Comparison of ENCODE assay signal across 23 cellular contexts in the genomic region with DNA sequence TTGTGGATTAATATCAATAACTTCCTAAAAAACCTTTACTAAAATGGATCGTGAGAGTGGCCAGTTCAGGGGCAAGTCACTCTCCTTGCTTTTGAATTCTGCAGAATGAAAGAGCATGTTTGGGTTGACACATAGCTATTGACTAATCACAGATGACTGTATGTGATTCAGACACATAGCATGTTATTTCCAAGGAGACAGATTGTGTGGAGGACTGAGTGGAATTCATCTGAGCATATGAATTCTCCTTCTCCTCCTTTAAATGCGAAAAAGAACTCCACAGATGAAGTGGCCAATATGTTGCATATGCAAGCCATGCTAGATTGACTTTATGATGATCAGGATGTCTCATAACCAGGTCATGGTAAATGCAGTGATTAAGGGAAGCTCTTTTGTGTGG.
DNase-seq lines count a peak whose midpoint lies in the region; ATAC-seq and TF ChIP-seq lines count a peak whose summit lies in the region.
"Had no signal": no experiment of that assay in that cellular context is flagged by ENCODE, and none has a peak within 500 bp of the region (broad histone marks: within the 10 kb centered on the region; RNA-seq: fewer than 3 reads in every experiment).

No MANE protein-coding gene starts in this region.

- H3K4me1 ChIP-seq in ACC112 (ENCODE audit: control insufficient read depth, insufficient read depth, low read length, unreplicated experiment) (no peaks in the 10 kb centered on the region), adipocyte (ENCODE audit: control insufficient read depth, insufficient read depth, low read length) (peaks cover 19% of the 10 kb centered on the region)
- H3K4me1 ChIP-seq: psoas muscle, upper lobe of right lung had no signal

- H3K27me3 ChIP-seq in ACC112 (ENCODE audit: insufficient read depth, low read length): no peaks in the 10 kb centered on the region
- H3K27me3 ChIP-seq in adipocyte (replicated peaks; ENCODE audit: control insufficient read depth, insufficient read depth, low read length): no peaks in the 10 kb centered on the region
- H3K27me3 ChIP-seq: upper lobe of right lung had no signal

- no peaks in the 10 kb centered on the region for H3K79me2 ChIP-seq in ACC112 (ENCODE audit: control insufficient read depth, insufficient read depth, low read length, unreplicated experiment)

- peaks cover 13% of the 10 kb centered on the region for H3K9me3 ChIP-seq in adipocyte (ENCODE audit: control insufficient read depth, low read length)
- H3K9me3 ChIP-seq: psoas muscle had no signal

- H3K9ac ChIP-seq in adipocyte (ENCODE audit: low read length): no peak overlapping the region

- DNase-seq in HCEC 1CT (peak; percentile 24), adipocyte (ENCODE audit: low read depth) (peak; percentile 89), fibroblast of the aortic adventitia (ENCODE audit: low read depth) (peak; percentile 45), hypothalamus (lab: John Stamatoyannopoulos, UW) (no peak), GM19238 (ENCODE audit: insufficient read length, low spot score) (no peak)
- DNase-seq: 8988T; activated CD4-positive, alpha-beta T cell treated with anti-CD3 and anti-CD28 coated beads, Interleukin-2, amount 50 U/mL, for 48 hours; activated naive CD8-positive, alpha-beta T cell treated with anti-CD3 and anti-CD28 coated beads for 36 hours; activated T-cell treated with anti-CD3 and anti-CD28 coated beads, Interleukin-2, amount 50 U/mL, for 1 hour; cerebellar nuclear complex; glutamatergic neuron; H7; MM.1S; natural killer cell; NCI-H187; psoas muscle; stimulated activated CD4-positive, alpha-beta T cell treated with anti-CD3 and anti-CD28 coated beads, Interleukin-15, amount 100 ng/mL, for 24 hours; stimulated activated naive CD8-positive, alpha-beta T cell treated with anti-CD3 and anti-CD28 coated beads, Interleukin-15, Interleukin-2, amounts not matched to agents 100 U/mL and 50 U/mL, for 24 hours; upper lobe of right lung had no signal

- H3K4me3 ChIP-seq in ACC112 (ENCODE audit: low read depth, low read length): no peak overlapping the region
- no peak overlapping the region for H3K4me3 ChIP-seq in adipocyte (ENCODE audit: low read length)
- no peak overlapping the region for H3K4me3 ChIP-seq in fibroblast of the aortic adventitia (ENCODE audit: low read depth, low read length)
- H3K4me3 ChIP-seq: psoas muscle, SK-N-MC, upper lobe of right lung had no signal

- ATAC-seq in GM18909 (IDR thresholded peaks at IDR 0.05; ENCODE audit: poor library complexity, unreplicated experiment) (no peak), HG03565 (IDR thresholded peaks at IDR 0.05; ENCODE audit: unreplicated experiment) (no peak)
- ATAC-seq: natural killer cell; psoas muscle; stimulated activated naive CD8-positive, alpha-beta T cell treated with anti-CD3 and anti-CD28 coated beads, Interleukin-15, Interleukin-2, amounts not matched to agents 100 U/mL and 50 U/mL, for 24 hours; upper lobe of right lung had no signal

- peak overlapping the region; percentile 59 for H3K27ac ChIP-seq in ACC112 (ENCODE audit: low read depth, low read length)
- H3K27ac ChIP-seq: psoas muscle, SK-N-MC, upper lobe of right lung had no signal

- no peaks in the 10 kb centered on the region for H3K36me3 ChIP-seq in ACC112 (ENCODE audit: insufficient read depth, low read length)
- no peaks in the 10 kb centered on the region for H3K36me3 ChIP-seq in adipocyte (ENCODE audit: control insufficient read depth, insufficient read depth, low read length, severe bottlenecking)
- H3K36me3 ChIP-seq: upper lobe of right lung had no signal

- TF ChIP-seq CTCF in fibroblast of the aortic adventitia (IDR thresholded peaks at IDR 0.05; ENCODE audit: insufficient read depth, low read length): no peak

- H2AFZ ChIP-seq in ACC112 (ENCODE audit: low read length, unreplicated experiment): no peak overlapping the region

Comparison
In these comparisons a context has a peak if more than half of its experiments do, and no peak if none do; other contexts are left out.
1. DNase-seq: peak in HCEC 1CT (single experiment), adipocyte (single experiment) and fibroblast of the aortic adventitia (single experiment); none in hypothalamus (0 of 51) and GM19238 (single experiment).